In genomic region chr18:682833-683232, GRCh38 we compare ENCODE assay signal across 1 cellular context.
TF ChIP-seq lines count a peak whose summit lies in the region.

No MANE protein-coding gene starts in this region.

TF ChIP-seq in HepG2, 621 proteins besides CTCF, POLR2A, EP300 and RAD21 (continued from another document):
- no peak for TF ChIP-seq SKIL (CRISPR knock-in tag; IDR thresholded peaks at IDR 0.05; ENCODE audit: borderline replicate concordance)
- peak; percentile 60 for TF ChIP-seq FOXA3 (CRISPR knock-in tag; IDR thresholded peaks at IDR 0.05)
- TF ChIP-seq ZNF503 (CRISPR knock-in tag; IDR thresholded peaks at IDR 0.05): peak; percentile 66; the same call in 1 of the 2 replicates
- peak; percentile 72; the same call in 1 of the 2 replicates for TF ChIP-seq RERE (CRISPR knock-in tag; IDR thresholded peaks at IDR 0.05; ENCODE audit: low read depth)
- no peak for TF ChIP-seq ZFYVE20 (CRISPR knock-in tag; IDR thresholded peaks at IDR 0.05; ENCODE audit: borderline replicate concordance, low read depth)
- peak; percentile 60 for TF ChIP-seq GATAD2A (CRISPR knock-in tag; IDR thresholded peaks at IDR 0.05)
- TF ChIP-seq ZNF362 (CRISPR knock-in tag; IDR thresholded peaks at IDR 0.05; ENCODE audit: borderline replicate concordance): peak; percentile 75; the same call in 1 of the 2 replicates
- no peak for TF ChIP-seq ZNF280B (CRISPR knock-in tag; IDR thresholded peaks at IDR 0.05; ENCODE audit: borderline replicate concordance)
- peak; percentile 13; the same call in 1 of the 2 replicates for TF ChIP-seq ZNF121 (CRISPR knock-in tag; IDR thresholded peaks at IDR 0.05)
- no peak for TF ChIP-seq SOX6 (IDR thresholded peaks at IDR 0.05)
- peak; percentile 40; the same call in 1 of the 2 replicates for TF ChIP-seq SOX6 (CRISPR knock-in tag; IDR thresholded peaks at IDR 0.05)
- peak; percentile 58; the same call in 1 of the 2 replicates for TF ChIP-seq FOXP1 (IDR thresholded peaks at IDR 0.05)
- peak; percentile 73; the same call in 1 of the 2 replicates for TF ChIP-seq FOXP1 (CRISPR knock-in tag; IDR thresholded peaks at IDR 0.05)
- no peak for TF ChIP-seq HNF1B (CRISPR knock-in tag; IDR thresholded peaks at IDR 0.05)
- peak; percentile 67 for TF ChIP-seq FOXP4 (CRISPR knock-in tag; IDR thresholded peaks at IDR 0.05)
- peak; percentile 94 for TF ChIP-seq ZNF652 (CRISPR knock-in tag; IDR thresholded peaks at IDR 0.05; ENCODE audit: borderline replicate concordance, low read depth)
